ENCODE assay signal across 10 cellular contexts in genomic region chr10:61970182-61971015, GRCh38.
A peak's percentile ranks its signal among the peaks of the same experiment; 100 is the strongest.
DNase-seq lines count a peak whose midpoint lies in the region; ATAC-seq lines count a peak whose summit lies in the region.
"Had no signal": no experiment of that assay in that cellular context is flagged by ENCODE, and none has a peak within 500 bp of the region (broad histone marks: within the 10 kb centered on the region; RNA-seq: fewer than 3 reads in every experiment).

No MANE protein-coding gene starts in this region.

- H3K4me3 ChIP-seq in stomach smooth muscle (ENCODE audit: low read length in 2 of 2): peak overlapping the region in 1 of 2 donors; percentile 47

- intact Hi-C loops in activated CD4-positive, alpha-beta T cell treated with anti-CD3 and anti-CD28 coated beads for 36 hours (cut with DNase I, micrococcal nuclease): no loop called here
- intact Hi-C loops in head of caudate nucleus (cut with DNase I): no loop called here

- peaks cover 3% of the 10 kb centered on the region for H3K9me3 Mint-ChIP-seq in activated CD4-positive, alpha-beta T cell treated with anti-CD3 and anti-CD28 coated beads for 36 hours (ENCODE audit: low read depth)
- H3K9me3 Mint-ChIP-seq in activated T-helper 17 cell treated with anti-CD3 and anti-CD28 coated beads, Interleukin-2, amount 50 U/mL, for 72 hours: no peaks in the 10 kb centered on the region

- peak overlapping the region in 1 of 2 donors; percentile 40 for H3K9ac ChIP-seq in stomach smooth muscle (ENCODE audit: low read length in 2 of 2)

- CTCF ChIA-PET in activated CD4-positive, alpha-beta T cell treated with anti-CD3 and anti-CD28 coated beads for 36 hours (lab: Charles Lee): interaction anchor here (1.2 kb wide), 1 partner anchor 32 kb away, joined by 4 read pairs; no protein-coding TSS in a partner anchor

- no peaks in the 10 kb centered on the region for H3K27me3 Mint-ChIP-seq in activated CD4-positive, alpha-beta T cell treated with anti-CD3 and anti-CD28 coated beads for 36 hours
- H3K27me3 Mint-ChIP-seq in activated T-helper 17 cell treated with anti-CD3 and anti-CD28 coated beads, Interleukin-2, amount 50 U/mL, for 72 hours: no peaks in the 10 kb centered on the region

- H3K9me3 ChIP-seq in stomach smooth muscle (ENCODE audit: control insufficient read depth in 2 of 2, low read length in 2 of 2): no peaks in the 10 kb centered on the region

- peak overlapping the region; percentile 2 for H3K27ac ChIP-seq in stomach smooth muscle (ENCODE audit: low read length)

- peak overlapping the region; percentile 70 for H3K27ac Mint-ChIP-seq in activated CD4-positive, alpha-beta T cell treated with anti-CD3 and anti-CD28 coated beads for 36 hours
- H3K27ac Mint-ChIP-seq in activated T-helper 17 cell treated with anti-CD3 and anti-CD28 coated beads, Interleukin-2, amount 50 U/mL, for 72 hours: peak overlapping the region; percentile 84

- no peaks in the 10 kb centered on the region for H3K27me3 ChIP-seq in stomach smooth muscle (ENCODE audit: control insufficient read depth in 1 of 2, insufficient read depth in 2 of 2, low read length in 2 of 2)

- H3K4me1 Mint-ChIP-seq in activated CD4-positive, alpha-beta T cell treated with anti-CD3 and anti-CD28 coated beads for 36 hours: peaks cover 85% of the 10 kb centered on the region
- peaks cover 27% of the 10 kb centered on the region for H3K4me1 Mint-ChIP-seq in activated T-helper 17 cell treated with anti-CD3 and anti-CD28 coated beads, Interleukin-2, amount 50 U/mL, for 72 hours

- H3K4me1 ChIP-seq in stomach smooth muscle (ENCODE audit: control insufficient read depth, insufficient read depth, low read length): peaks cover 15% of the 10 kb centered on the region

- no peak for ATAC-seq in activated CD4-positive, alpha-beta T cell treated with anti-CD3 and anti-CD28 coated beads for 36 hours
- ATAC-seq in activated T-helper 17 cell treated with anti-CD3 and anti-CD28 coated beads, Interleukin-2, amount 50 U/mL, for 72 hours (replicated peaks): no peak
- no peak for ATAC-seq in HG03378 (IDR thresholded peaks at IDR 0.05; ENCODE audit: unreplicated experiment)

- peaks cover 76% of the 10 kb centered on the region for H3K36me3 Mint-ChIP-seq in activated CD4-positive, alpha-beta T cell treated with anti-CD3 and anti-CD28 coated beads for 36 hours (ENCODE audit: low read depth)
- peaks cover 89% of the 10 kb centered on the region for H3K36me3 Mint-ChIP-seq in activated T-helper 17 cell treated with anti-CD3 and anti-CD28 coated beads, Interleukin-2, amount 50 U/mL, for 72 hours (ENCODE audit: low read depth)

- no peak for DNase-seq in activated CD4-positive, alpha-beta T cell treated with anti-CD3 and anti-CD28 coated beads for 36 hours
- no peak for DNase-seq in activated CD4-positive, alpha-beta T cell treated with anti-CD3 and anti-CD28 coated beads for 1 hour
- DNase-seq in left kidney (ENCODE audit: low read depth, low spot score) (peak; percentile 34), head of caudate nucleus (no peak), NCI-H2227 treated with DMSO at 0.1 percent for 48 hours (lab: John Stamatoyannopoulos, UW) (no peak)
- DNase-seq: cortex of kidney, NCI-H1930 had no signal

- no peaks in the 10 kb centered on the region for H3K36me3 ChIP-seq in stomach smooth muscle (ENCODE audit: control insufficient read depth in 2 of 2, insufficient read depth in 2 of 2, low read length in 2 of 2)

- POLR2A ChIA-PET in activated CD4-positive, alpha-beta T cell treated with anti-CD3 and anti-CD28 coated beads for 36 hours (lab: Charles Lee): no interaction called here

- no peak overlapping the region for H3K4me3 Mint-ChIP-seq in activated CD4-positive, alpha-beta T cell treated with anti-CD3 and anti-CD28 coated beads for 36 hours
- peak overlapping the region; percentile 42 for H3K4me3 Mint-ChIP-seq in activated T-helper 17 cell treated with anti-CD3 and anti-CD28 coated beads, Interleukin-2, amount 50 U/mL, for 72 hours
